ENCODE assay signal across 1 cellular context in the genomic region with DNA sequence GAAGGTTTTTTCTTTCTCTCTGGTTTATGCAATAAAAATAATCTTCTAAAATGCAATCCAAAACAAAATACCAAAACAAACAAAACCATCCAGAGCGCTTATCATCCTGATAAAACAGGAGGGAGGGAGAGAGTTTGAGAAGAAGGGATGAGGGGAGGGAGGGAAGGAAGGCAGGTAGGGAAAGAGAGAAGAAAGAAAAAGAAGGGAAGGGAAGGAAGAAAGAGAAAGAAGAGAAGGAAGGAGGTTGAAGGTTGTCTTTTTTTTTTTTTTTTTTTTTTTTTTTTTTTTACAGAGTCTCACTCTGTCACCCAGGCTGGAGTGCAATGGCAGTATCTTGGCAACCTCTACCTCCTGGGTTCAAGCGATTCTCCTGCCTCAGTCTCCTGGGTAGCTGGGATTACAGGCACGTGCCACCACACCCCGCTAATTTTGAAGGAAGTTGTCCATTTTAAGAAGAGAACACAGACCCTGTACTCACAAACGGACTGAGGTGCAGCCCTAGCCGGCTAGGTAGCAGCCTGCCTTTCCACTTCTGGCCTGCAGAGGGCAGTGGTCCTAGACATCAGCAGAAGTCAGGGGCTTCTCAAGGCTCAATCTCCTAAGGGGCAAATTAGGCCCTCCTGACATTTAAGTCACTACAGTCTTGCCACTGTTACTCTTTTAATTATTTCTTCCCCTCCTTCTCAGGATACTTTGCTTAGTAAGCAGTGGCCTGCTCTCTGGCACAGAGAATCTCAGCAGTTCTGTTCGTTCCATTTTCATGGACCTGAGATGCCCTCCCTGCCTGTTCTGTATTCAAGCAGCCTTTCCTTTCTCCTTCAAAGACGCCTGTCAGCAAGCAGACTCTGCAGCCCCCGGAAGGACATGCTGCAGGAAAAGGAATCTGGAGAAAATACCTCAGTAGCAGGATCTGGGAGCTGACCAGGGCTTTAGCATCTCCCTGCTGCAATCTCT.
TF ChIP-seq lines count a peak whose summit lies in the region.

No MANE protein-coding gene starts in this region.

TF ChIP-seq in H1, 55 proteins besides CTCF, POLR2A, EP300 and RAD21 (continued from another document):
- no peak for TF ChIP-seq JUN (IDR thresholded peaks at IDR 0.05; ENCODE audit: low read depth, low read length)
